27 cellular contexts compared by ENCODE assay signal in the genomic region with DNA sequence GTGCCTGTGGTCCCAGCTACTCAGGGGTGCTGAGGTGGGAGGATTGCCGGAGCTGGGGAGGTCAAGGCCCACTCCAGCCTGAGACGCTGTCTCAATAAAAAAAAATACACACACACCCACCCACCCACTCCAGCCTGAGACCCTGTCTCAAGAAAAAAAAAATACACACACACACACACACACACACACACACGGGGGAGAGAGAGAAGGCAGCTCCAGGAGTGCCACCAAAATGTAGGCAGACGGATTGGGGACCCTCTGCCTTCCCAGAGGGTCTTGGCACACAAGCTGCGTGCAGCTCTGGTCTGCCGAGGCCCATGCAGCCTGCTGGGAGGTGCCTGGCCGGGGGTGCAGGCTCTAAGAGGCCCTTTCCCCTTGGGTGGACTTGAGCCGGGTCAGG.
"Had no signal": no experiment of that assay in that cellular context is flagged by ENCODE, and none has a peak within 500 bp of the region (broad histone marks: within the 10 kb centered on the region; RNA-seq: fewer than 3 reads in every experiment).

No MANE protein-coding gene starts in this region.

- H3K4me3 ChIP-seq: esophagus muscularis mucosa, right atrium auricular region, tibial nerve had no signal

- H3K4me1 Mint-ChIP-seq: neural crest cell had no signal

- H3K9me3 ChIP-seq: esophagus muscularis mucosa, right atrium auricular region, tibial nerve had no signal

- ATAC-seq: activated CD4-positive, alpha-beta T cell treated with anti-CD3 and anti-CD28 coated beads for 36 hours; activated CD8-positive, alpha-beta memory T cell treated with anti-CD3 and anti-CD28 coated beads, Interleukin-2, amount 10 ng/mL, durations not matched to agents 7 days and 5 days; activated CD8-positive, alpha-beta T cell treated with anti-CD3 and anti-CD28 coated beads, Interleukin-2, amount 10 ng/mL, durations not matched to agents 7 days and 5 days had no signal

- H3K27ac ChIP-seq: brain microvascular endothelial cell, esophagus muscularis mucosa, parathyroid adenoma, right atrium auricular region, tibial nerve had no signal

- H3K27me3 ChIP-seq: brain microvascular endothelial cell, esophagus muscularis mucosa, right atrium auricular region, tibial nerve had no signal

- DNase-seq: activated B cell treated with CpG ODN at 0.5 μM for 24 hours; activated CD4-positive, alpha-beta T cell treated with anti-CD3 and anti-CD28 coated beads for 36 hours; activated CD8-positive, alpha-beta memory T cell treated with anti-CD3 and anti-CD28 coated beads, Interleukin-2, amount 10 ng/mL, durations not matched to agents 7 days and 5 days; activated CD8-positive, alpha-beta T cell treated with anti-CD3 and anti-CD28 coated beads, Interleukin-2, amount 10 ng/mL, durations not matched to agents 7 days and 5 days; activated effector memory CD4-positive, alpha-beta T cell treated with anti-CD3 and anti-CD28 coated beads, Interleukin-2, amount 50 U/mL, for 16 hours; activated naive CD4-positive, alpha-beta T cell treated with anti-CD3 and anti-CD28 coated beads for 36 hours; amniotic stem cell; brain microvascular endothelial cell; caudate nucleus; foreskin melanocyte; glutamatergic neuron; islet precursor cell; left cardiac atrium; left ventricle myocardium superior; mammary epithelial cell; nucleus accumbens; stimulated activated CD4-positive, alpha-beta T cell treated with anti-CD3 and anti-CD28 coated beads, Interleukin-15, amount 100 ng/mL, for 24 hours; stimulated activated CD4-positive, alpha-beta T cell treated with anti-CD3 and anti-CD28 coated beads, Interleukin-2, amount 100 ng/mL, for 24 hours; stimulated activated naive CD4-positive, alpha-beta T cell treated with Interleukin-2 at 50 U/mL for 16 hours; T-helper 1 cell had no signal

- H3K27me3 Mint-ChIP-seq: activated B cell treated with CpG ODN at 0.5 μM for 24 hours; activated CD4-positive, alpha-beta T cell treated with anti-CD3 and anti-CD28 coated beads for 36 hours; activated CD8-positive, alpha-beta memory T cell treated with anti-CD3 and anti-CD28 coated beads, Interleukin-2, amount 10 ng/mL, durations not matched to agents 7 days and 5 days; dendritic cell treated with granulocyte-macrophage colony-stimulating factor and Interleukin-4, amounts not matched to agents 40 ng/mL and 50 ng/mL, for 4 days had no signal

- H3K4me3 Mint-ChIP-seq: activated B cell treated with CpG ODN at 0.5 μM for 24 hours; activated CD4-positive, alpha-beta T cell treated with anti-CD3 and anti-CD28 coated beads for 36 hours; activated CD8-positive, alpha-beta memory T cell treated with anti-CD3 and anti-CD28 coated beads, Interleukin-2, amount 10 ng/mL, durations not matched to agents 7 days and 5 days; activated CD8-positive, alpha-beta T cell treated with anti-CD3 and anti-CD28 coated beads, Interleukin-2, amount 10 ng/mL, durations not matched to agents 7 days and 5 days; activated naive CD4-positive, alpha-beta T cell treated with anti-CD3 and anti-CD28 coated beads for 36 hours; dendritic cell treated with granulocyte-macrophage colony-stimulating factor and Interleukin-4, amounts not matched to agents 40 ng/mL and 50 ng/mL, for 4 days; neural crest cell; T-helper 2 cell treated with Interferon-gamma antibody and Interleukin-4, amounts not matched to agents 5 μg/mL and 100 μg/mL, for 36 hours had no signal

- H3K9me3 Mint-ChIP-seq: activated B cell treated with CpG ODN at 0.5 μM for 24 hours; activated naive CD4-positive, alpha-beta T cell treated with anti-CD3 and anti-CD28 coated beads for 36 hours; dendritic cell treated with granulocyte-macrophage colony-stimulating factor and Interleukin-4, amounts not matched to agents 40 ng/mL and 50 ng/mL, for 4 days; neural crest cell; T-helper 2 cell treated with Interferon-gamma antibody and Interleukin-4, amounts not matched to agents 5 μg/mL and 100 μg/mL, for 36 hours had no signal

- H3K27ac Mint-ChIP-seq: activated B cell treated with CpG ODN at 0.5 μM for 24 hours; activated CD4-positive, alpha-beta T cell treated with anti-CD3 and anti-CD28 coated beads for 36 hours; activated CD8-positive, alpha-beta memory T cell treated with anti-CD3 and anti-CD28 coated beads, Interleukin-2, amount 10 ng/mL, durations not matched to agents 7 days and 5 days; activated CD8-positive, alpha-beta T cell treated with anti-CD3 and anti-CD28 coated beads, Interleukin-2, amount 10 ng/mL, durations not matched to agents 7 days and 5 days; activated naive CD4-positive, alpha-beta T cell treated with anti-CD3 and anti-CD28 coated beads for 36 hours; dendritic cell treated with granulocyte-macrophage colony-stimulating factor and Interleukin-4, amounts not matched to agents 40 ng/mL and 50 ng/mL, for 4 days; T-helper 2 cell treated with Interferon-gamma antibody and Interleukin-4, amounts not matched to agents 5 μg/mL and 100 μg/mL, for 36 hours had no signal
